7 cellular contexts compared by ENCODE assay signal in the genomic region with DNA sequence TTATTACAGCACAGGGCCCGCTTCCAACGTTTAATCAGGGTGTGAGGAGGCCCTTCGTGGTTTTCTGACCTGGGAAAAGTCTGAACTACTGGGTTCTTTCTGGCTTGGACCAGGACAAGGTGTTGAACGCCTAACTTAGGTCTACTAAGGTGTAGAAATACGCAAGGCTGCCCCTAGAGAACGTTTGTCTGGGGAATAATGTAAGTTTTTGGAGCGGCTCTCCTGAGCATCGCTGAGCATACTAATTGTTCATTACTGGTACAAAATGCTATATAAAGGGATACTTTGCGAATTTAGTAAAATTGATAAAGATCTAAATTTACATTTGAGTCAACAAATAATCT. TPM values are rescaled to one million over a fixed set of nuclear protein-coding genes. Genes with fewer than 3 reads are reported as not detected.
DNase-seq lines count a peak whose midpoint lies in the region; ATAC-seq, FAIRE-seq and TF ChIP-seq lines count a peak whose summit lies in the region.

No MANE protein-coding gene starts in this region.

- no peak for DNase-seq in MG63
- no peak for DNase-seq in epithelial cell of esophagus (ENCODE audit: low read depth)
- DNase-seq in gastrocnemius medialis, result no peak
- no peak for DNase-seq in HPDE6-E6E7 (ENCODE audit: extremely low spot score)
- no peak for DNase-seq in hippocampal formation (lab: John Stamatoyannopoulos, UW)
- no peak for DNase-seq in GM19239 (ENCODE audit: insufficient read length, low spot score)

- intact Hi-C loops in gastrocnemius medialis (cut with DNase I; ENCODE audit: low total_unique reads), result loop anchor here (5.0 to 10.0 kb wide), 2 partner anchors 200 to 293 kb away; no protein-coding TSS in a partner anchor

- in situ Hi-C loops in gastrocnemius medialis (cut with MboI; ENCODE audit: low sequenced_read_pairs in 4 of 4), result no loop called here

- no peaks in the 10 kb centered on the region for H3K27me3 ChIP-seq in MG63
- H3K27me3 ChIP-seq in gastrocnemius medialis, result no peaks in the 10 kb centered on the region

- no peaks in the 10 kb centered on the region for H3K9me3 ChIP-seq in MG63
- no peaks in the 10 kb centered on the region for H3K9me3 ChIP-seq in gastrocnemius medialis

- peaks cover 40% of the 10 kb centered on the region for H3K36me3 ChIP-seq in MG63
- no peaks in the 10 kb centered on the region for H3K36me3 ChIP-seq in gastrocnemius medialis

- H3K4me3 ChIP-seq in MG63, result peak overlapping the region; percentile 74
- peak overlapping the region; percentile 78 for H3K4me3 ChIP-seq in epithelial cell of esophagus (ENCODE audit: low read length)
- peak overlapping the region; percentile 71 to 86 (median 80) for H3K4me3 ChIP-seq in gastrocnemius medialis

- H3K4me1 ChIP-seq in gastrocnemius medialis, result peaks cover 38 to 50% of the 10 kb centered on the region in 2 donors

- no peak for TF ChIP-seq POLR2A in gastrocnemius medialis (IDR thresholded peaks at IDR 0.05)

- TF ChIP-seq CTCF in epithelial cell of esophagus (IDR thresholded peaks at IDR 0.05; ENCODE audit: insufficient read depth, low read depth, low read length, missing control alignments) (no peak), gastrocnemius medialis (IDR thresholded peaks at IDR 0.05 in 4 of 5, conservative IDR thresholded peaks at IDR 0.05 in 1 of 5) (peak in 1 of 5 experiments; percentile 18)

- H3K27ac ChIP-seq in gastrocnemius medialis, result peak overlapping the region; percentile 94 to 99 (median 98)

- no peak for FAIRE-seq in GM19239 (lab: Jason Lieb, UNC)

- peak; percentile 2 for ATAC-seq in GM19035 (IDR thresholded peaks at IDR 0.05; ENCODE audit: unreplicated experiment)
- no peak for ATAC-seq in gastrocnemius medialis

RNA-seq across cellular contexts. Expression of gene TOMM7, which starts 32.4 kb away (rescaled TPM):
- 131 and 141 TPM in 2 replicates for total RNA-seq in MG63 (2014; rRNA removed; shearing (Covaris generic); ENCODE audit: low replicate concordance)
- 100 to 1,000 TPM; 124 to 235 (median 218) TPM for total RNA-seq in gastrocnemius medialis
